18 cellular contexts compared by ENCODE assay signal in genomic region chr6:24614048-24614420, GRCh38.
"Had no signal": no experiment of that assay in that cellular context is flagged by ENCODE, and none has a peak within 500 bp of the region (broad histone marks: within the 10 kb centered on the region; RNA-seq: fewer than 3 reads in every experiment).

No MANE protein-coding gene starts in this region.

- H3K9me3 ChIP-seq: lower lobe of right lung, tibial artery had no signal

- H3K4me1 Mint-ChIP-seq: activated naive CD4-positive, alpha-beta T cell treated with anti-CD3 and anti-CD28 coated beads, Interleukin-2, amount 10 ng/mL, durations not matched to agents 7 days and 5 days; activated naive CD8-positive, alpha-beta T cell treated with anti-CD3 and anti-CD28 coated beads, Interleukin-2, amount 50 U/mL, for 24 hours; central memory CD8-positive, alpha-beta T cell; stimulated activated naive B cell treated with anti-CD40 and anti-IgM and Interleukin-4, amounts not matched to agents 10 μg/mL and 1 μg/mL and 100 μg/mL, for 72 hours had no signal

- H3K27ac ChIP-seq: brain microvascular endothelial cell, lower lobe of right lung, tibial artery had no signal

- H3K27me3 ChIP-seq: brain microvascular endothelial cell, tibial artery had no signal

- H3K4me3 ChIP-seq: lower lobe of right lung, tibial artery had no signal

- H3K36me3 ChIP-seq: brain microvascular endothelial cell, lower lobe of right lung, tibial artery had no signal

- H3K4me1 ChIP-seq: lower lobe of right lung, tibial artery had no signal

- H3K36me3 Mint-ChIP-seq: activated naive CD4-positive, alpha-beta T cell treated with anti-CD3 and anti-CD28 coated beads, Interleukin-2, amount 10 ng/mL, durations not matched to agents 7 days and 5 days; natural killer cell treated with Interleukin-12 subunit alpha and Interleukin-12 subunit beta and Interleukin-15 and Interleukin-18, amount 100 ng/mL, for 72 hours; stimulated activated naive B cell treated with anti-CD40 and anti-IgM and Interleukin-4, amounts not matched to agents 10 μg/mL and 1 μg/mL and 100 μg/mL, for 72 hours had no signal

- H3K9me3 Mint-ChIP-seq: activated naive CD4-positive, alpha-beta T cell treated with anti-CD3 and anti-CD28 coated beads, Interleukin-2, amount 10 ng/mL, durations not matched to agents 7 days and 5 days; activated naive CD8-positive, alpha-beta T cell treated with anti-CD3 and anti-CD28 coated beads, Interleukin-2, amount 50 U/mL, for 24 hours; activated T-cell treated with anti-CD3 and anti-CD28 coated beads, Interleukin-2, amount 50 U/mL, for 24 hours; central memory CD8-positive, alpha-beta T cell; dendritic cell treated with granulocyte-macrophage colony-stimulating factor and Interleukin-4, amounts not matched to agents 40 ng/mL and 50 ng/mL, for 4 days; natural killer cell treated with Interleukin-12 subunit alpha and Interleukin-12 subunit beta and Interleukin-15 and Interleukin-18, amount 100 ng/mL, for 72 hours; stimulated activated naive B cell treated with anti-CD40 and anti-IgM and Interleukin-4, amounts not matched to agents 10 μg/mL and 1 μg/mL and 100 μg/mL, for 72 hours had no signal

- H3K4me3 Mint-ChIP-seq: activated CD8-positive, alpha-beta T cell treated with anti-CD3 and anti-CD28 coated beads, Interleukin-2, amount 10 ng/mL, durations not matched to agents 7 days and 5 days; activated naive CD4-positive, alpha-beta T cell treated with anti-CD3 and anti-CD28 coated beads, Interleukin-2, amount 10 ng/mL, durations not matched to agents 7 days and 5 days; activated naive CD8-positive, alpha-beta T cell treated with anti-CD3 and anti-CD28 coated beads, Interleukin-2, amount 50 U/mL, for 24 hours; activated T-cell treated with anti-CD3 and anti-CD28 coated beads, Interleukin-2, amount 50 U/mL, for 24 hours; central memory CD8-positive, alpha-beta T cell; dendritic cell treated with granulocyte-macrophage colony-stimulating factor and Interleukin-4, amounts not matched to agents 40 ng/mL and 50 ng/mL, for 4 days; natural killer cell treated with Interleukin-12 subunit alpha and Interleukin-12 subunit beta and Interleukin-15 and Interleukin-18, amount 100 ng/mL, for 72 hours; stimulated activated naive B cell treated with anti-CD40 and anti-IgM and Interleukin-4, amounts not matched to agents 10 μg/mL and 1 μg/mL and 100 μg/mL, for 72 hours had no signal

- H3K27ac Mint-ChIP-seq: activated CD8-positive, alpha-beta T cell treated with anti-CD3 and anti-CD28 coated beads, Interleukin-2, amount 10 ng/mL, durations not matched to agents 7 days and 5 days; activated naive CD4-positive, alpha-beta T cell treated with anti-CD3 and anti-CD28 coated beads, Interleukin-2, amount 10 ng/mL, durations not matched to agents 7 days and 5 days; activated naive CD8-positive, alpha-beta T cell treated with anti-CD3 and anti-CD28 coated beads, Interleukin-2, amount 50 U/mL, for 24 hours; activated T-cell treated with anti-CD3 and anti-CD28 coated beads, Interleukin-2, amount 50 U/mL, for 24 hours; dendritic cell treated with granulocyte-macrophage colony-stimulating factor and Interleukin-4, amounts not matched to agents 40 ng/mL and 50 ng/mL, for 4 days; natural killer cell treated with Interleukin-12 subunit alpha and Interleukin-12 subunit beta and Interleukin-15 and Interleukin-18, amount 100 ng/mL, for 72 hours; stimulated activated naive B cell treated with anti-CD40 and anti-IgM and Interleukin-4, amounts not matched to agents 10 μg/mL and 1 μg/mL and 100 μg/mL, for 72 hours had no signal

- DNase-seq: activated CD4-positive, alpha-beta T cell treated with anti-CD3 and anti-CD28 coated beads for 48 hours; activated CD4-positive, CD25-positive, alpha-beta regulatory T cell; activated CD8-positive, alpha-beta T cell treated with anti-CD3 and anti-CD28 coated beads, Interleukin-2, amount 10 ng/mL, durations not matched to agents 7 days and 5 days; activated effector memory CD4-positive, alpha-beta T cell treated with Interleukin-2 at 50 U/mL for 16 hours; activated naive CD4-positive, alpha-beta T cell treated with anti-CD3 and anti-CD28 coated beads, Interleukin-2, amount 10 ng/mL, durations not matched to agents 7 days and 5 days; activated naive CD8-positive, alpha-beta T cell treated with anti-CD3 and anti-CD28 coated beads, Interleukin-2, amount 50 U/mL, for 24 hours; activated T-cell treated with anti-CD3 and anti-CD28 coated beads, Interleukin-2, amount 50 U/mL, for 24 hours; brain microvascular endothelial cell; effector memory CD4-positive, alpha-beta T cell; foreskin melanocyte; lower lobe of right lung; stimulated activated naive B cell treated with anti-CD40 and anti-IgM and Interleukin-4, amounts not matched to agents 10 μg/mL and 1 μg/mL and 100 μg/mL, for 72 hours; T-helper 1 cell; T-helper 9 cell; tibial artery had no signal

- ATAC-seq: activated CD8-positive, alpha-beta T cell treated with anti-CD3 and anti-CD28 coated beads, Interleukin-2, amount 10 ng/mL, durations not matched to agents 7 days and 5 days; activated naive CD8-positive, alpha-beta T cell treated with anti-CD3 and anti-CD28 coated beads, Interleukin-2, amount 50 U/mL, for 24 hours; lower lobe of right lung; natural killer cell treated with Interleukin-12 subunit alpha and Interleukin-12 subunit beta and Interleukin-15 and Interleukin-18, amount 100 ng/mL, for 72 hours; stimulated activated naive B cell treated with anti-CD40 and anti-IgM and Interleukin-4, amounts not matched to agents 10 μg/mL and 1 μg/mL and 100 μg/mL, for 72 hours had no signal
